9 cellular contexts compared by ENCODE assay signal in genomic region chr1:16172964-16173446, GRCh38. TPM values are rescaled to one million over a fixed set of nuclear protein-coding genes. Genes with fewer than 3 reads are reported as not detected.
DNase-seq lines count a peak whose midpoint lies in the region; ATAC-seq and TF ChIP-seq lines count a peak whose summit lies in the region.
"Had no signal": no experiment of that assay in that cellular context is flagged by ENCODE, and none has a peak within 500 bp of the region (broad histone marks: within the 10 kb centered on the region; RNA-seq: fewer than 3 reads in every experiment).

No MANE protein-coding gene starts in this region.

- ATAC-seq in GM19328 (IDR thresholded peaks at IDR 0.05; ENCODE audit: unreplicated experiment) (no peak), HG03442 (IDR thresholded peaks at IDR 0.05; ENCODE audit: unreplicated experiment) (no peak)

- peak overlapping the region; percentile 95 to 99 for H3K27ac ChIP-seq in mucosa of rectum (ENCODE audit: low read depth in 2 of 2, low read length in 2 of 2)

- H3K27me3 Mint-ChIP-seq in CD14-positive monocyte (ENCODE audit: low read depth in 3 of 3) = peaks cover 29 to 40% (median 35%) of the 10 kb centered on the region in 3 donors

- H3K27ac Mint-ChIP-seq in CD14-positive monocyte = peak overlapping the region; percentile 86 to 98 (median 91)

- H3K36me3 Mint-ChIP-seq in CD14-positive monocyte = no peaks in the 10 kb centered on the region

- peak overlapping the region in 1 of 2 donors; percentile 65 for H3K4me3 Mint-ChIP-seq in CD14-positive monocyte

- peaks cover 0 to 5% (median 0%) of the 10 kb centered on the region in 7 donors for H3K9me3 Mint-ChIP-seq in CD14-positive monocyte

- H3K27me3 ChIP-seq in mucosa of rectum (ENCODE audit: control insufficient read depth in 2 of 2, insufficient read depth in 2 of 2, low read length in 2 of 2) = no peaks in the 10 kb centered on the region

- peaks cover 34% of the 10 kb centered on the region for H3K4me1 Mint-ChIP-seq in CD14-positive monocyte

- DNase-seq in CD14-positive monocyte (ENCODE audit: low spot score) = peak; percentile 79
- peak; percentile 70 for DNase-seq in NOMO-1 treated with dmso at 0.1 percent for 144 hours (lab: John Stamatoyannopoulos, UW; ENCODE audit: unreplicated experiment)
- DNase-seq in choroid plexus epithelial cell (ENCODE audit: low read depth) = peak; percentile 61
- DNase-seq in activated CD4-positive, CD25-positive, alpha-beta regulatory T cell (lab: John Stamatoyannopoulos, UW) = no peak
- DNase-seq in activated effector memory CD4-positive, alpha-beta T cell treated with Interleukin-2 at 50 U/mL for 16 hours = no peak
- DNase-seq: NCI-H82 had no signal

- peak overlapping the region; percentile 74 to 75 for H3K9ac ChIP-seq in mucosa of rectum (ENCODE audit: low read depth in 1 of 2, low read length in 2 of 2)

- H3K9me3 ChIP-seq in mucosa of rectum (ENCODE audit: control insufficient read depth in 2 of 2, low read length in 2 of 2) = no peaks in the 10 kb centered on the region

- no peaks in the 10 kb centered on the region for H3K36me3 ChIP-seq in mucosa of rectum (ENCODE audit: control insufficient read depth in 2 of 2, insufficient read depth in 2 of 2, low read length in 2 of 2)

- TF ChIP-seq CTCF in CD14-positive monocyte (IDR thresholded peaks at IDR 0.05) (no peak), choroid plexus epithelial cell (conservative IDR thresholded peaks at IDR 0.05; ENCODE audit: low read depth, low read length) (no peak)

- intact Hi-C loops in CD14-positive monocyte (cut with micrococcal nuclease) = no loop called here

- peaks cover 56 to 75% of the 10 kb centered on the region in 2 donors for H3K4me1 ChIP-seq in mucosa of rectum (ENCODE audit: control insufficient read depth in 2 of 2, insufficient read depth in 2 of 2, low read length in 2 of 2)

- H3K4me3 ChIP-seq in choroid plexus epithelial cell (ENCODE audit: low read depth, low read length) = no peak overlapping the region
- H3K4me3 ChIP-seq in mucosa of rectum (ENCODE audit: low read length in 2 of 2) = peak overlapping the region; percentile 25 to 44

RNA-seq across cellular contexts. Expression of gene EPHA2, which starts 17.1 kb away (rescaled TPM):
- not detected for polyA plus RNA-seq in CD14-positive monocyte

RNA-seq across cellular contexts. Expression of gene ARHGEF19, which starts 39.4 kb away (rescaled TPM):
- polyA plus RNA-seq in CD14-positive monocyte = 1 to 10 TPM; 2.2 to 2.3 TPM

Comparison
In these comparisons a context has a peak if more than half of its experiments do, and no peak if none do; other contexts are left out.
1. DNase-seq: peak in CD14-positive monocyte (single experiment), NOMO-1 treated with dmso at 0.1 percent for 144 hours (single experiment) and choroid plexus epithelial cell (single experiment); none in activated CD4-positive, CD25-positive, alpha-beta regulatory T cell (0 of 4) and activated effector memory CD4-positive, alpha-beta T cell treated with Interleukin-2 at 50 U/mL for 16 hours (single experiment).